Comparison of ENCODE assay signal across 8 cellular contexts in genomic region chr15:42494998-42495360, GRCh38. TPM values are rescaled to one million over a fixed set of nuclear protein-coding genes. Genes with fewer than 3 reads are reported as not detected.
DNase-seq lines count a peak whose midpoint lies in the region; ATAC-seq lines count a peak whose summit lies in the region.

No MANE protein-coding gene starts in this region.

- H3K27me3 ChIP-seq in MG63, result no peaks in the 10 kb centered on the region

- ATAC-seq in left ventricle myocardium superior, result peak; percentile 41

- peak; percentile 29 for DNase-seq in MG63
- DNase-seq in amygdala (lab: John Stamatoyannopoulos, UW), result peak in 45 of 56 donors; percentile 4 to 80 (median 43)
- DNase-seq in left ventricle myocardium superior, result no peak
- DNase-seq in pons (ENCODE audit: low spot score), result peak; percentile 97
- DNase-seq in NCI-H1105 (lab: John Stamatoyannopoulos, UW), result no peak
- DNase-seq in NCI-H1694 treated with DMSO at 0.1 percent for 48 hours (lab: John Stamatoyannopoulos, UW), result no peak
- no peak for DNase-seq in NCI-H2081 treated with DMSO at 0.1 percent for 48 hours (lab: John Stamatoyannopoulos, UW)

- H3K9me3 ChIP-seq in ES-I3 (ENCODE audit: control insufficient read depth, insufficient read depth, low read length), result no peaks in the 10 kb centered on the region
- no peaks in the 10 kb centered on the region for H3K9me3 ChIP-seq in MG63

- no peaks in the 10 kb centered on the region for H3K36me3 ChIP-seq in ES-I3 (ENCODE audit: insufficient read depth, low read length)
- H3K36me3 ChIP-seq in MG63, result no peaks in the 10 kb centered on the region

- intact Hi-C loops in left ventricle myocardium superior (cut with micrococcal nuclease), result no loop called here

- H3K9ac ChIP-seq in ES-I3 (ENCODE audit: low read depth, low read length), result peak overlapping the region; percentile 79

- peak overlapping the region; percentile 70 for H3K4me3 ChIP-seq in MG63

- H3K4me1 ChIP-seq in ES-I3 (ENCODE audit: insufficient read depth, low read length), result peaks cover 5% of the 10 kb centered on the region; the same call in 1 of the 2 replicates

RNA-seq across cellular contexts. Expression of gene SNAP23, which starts 0.5 kb away (rescaled TPM):
- 49.3 and 52.1 TPM in 2 replicates for total RNA-seq in MG63 (2014; rRNA removed; shearing (Covaris generic); ENCODE audit: low replicate concordance)
- 23.8 TPM for total RNA-seq in left ventricle myocardium superior

RNA-seq across cellular contexts. Expression of gene ZNF106, which starts 4.0 kb away (rescaled TPM):
- 22.6 and 26.7 TPM in 2 replicates for total RNA-seq in MG63 (2014; rRNA removed; shearing (Covaris generic); ENCODE audit: low replicate concordance)
- 558 TPM for total RNA-seq in left ventricle myocardium superior

RNA-seq across cellular contexts. Expression of gene LRRC57, which starts 53.6 kb away (rescaled TPM):
- 5.8 and 6.1 TPM in 2 replicates for total RNA-seq in MG63 (2014; rRNA removed; shearing (Covaris generic); ENCODE audit: low replicate concordance)
- total RNA-seq in left ventricle myocardium superior, result 14.0 TPM

RNA-seq across cellular contexts. Expression of gene HAUS2, which starts 53.7 kb away (rescaled TPM):
- 17.1 and 20.0 TPM in 2 replicates for total RNA-seq in MG63 (2014; rRNA removed; shearing (Covaris generic); ENCODE audit: low replicate concordance)
- total RNA-seq in left ventricle myocardium superior, result 12.2 TPM

Comparison
In these comparisons a context has a peak if more than half of its experiments do, and no peak if none do; other contexts are left out.
1. DNase-seq: peak in MG63 (single experiment), amygdala (45 of 56) and pons (single experiment); none in left ventricle myocardium superior (single experiment), NCI-H1105 (single experiment), NCI-H1694 treated with DMSO at 0.1 percent for 48 hours (single experiment) and NCI-H2081 treated with DMSO at 0.1 percent for 48 hours (single experiment).
2. RNA of gene ZNF106, which starts 4.0 kb away (total RNA-seq): 558 TPM in left ventricle myocardium superior (single experiment); 22.6 to 26.7 TPM in MG63; every median in the first group is over 10 times any median in the second.